Comparison of ENCODE assay signal across 32 cellular contexts in genomic region chr16:47109361-47109760, GRCh38.
"Had no signal": no experiment of that assay in that cellular context is flagged by ENCODE, and none has a peak within 500 bp of the region (broad histone marks: within the 10 kb centered on the region; RNA-seq: fewer than 3 reads in every experiment).

No MANE protein-coding gene starts in this region.

- DNase-seq: activated CD4-positive, alpha-beta memory T cell treated with anti-CD3 and anti-CD28 coated beads, Interleukin-2, amount 10 ng/mL, durations not matched to agents 7 days and 5 days; activated CD4-positive, alpha-beta T cell treated with anti-CD3 and anti-CD28 coated beads for 36 hours; activated CD4-positive, alpha-beta T cell treated with anti-CD3 and anti-CD28 coated beads, Interleukin-2, amount 10 ng/mL, durations not matched to agents 7 days and 5 days; activated CD4-positive, alpha-beta T cell treated with anti-CD3 and anti-CD28 coated beads, Interleukin-2, amount 50 U/mL, for 4 hours; activated CD4-positive, CD25-positive, alpha-beta regulatory T cell; activated CD4-positive, CD25-positive, alpha-beta regulatory T cell treated with anti-CD3 and anti-CD28 coated beads, Interleukin-2, amount 50 U/mL, for 72 hours; activated CD8-positive, alpha-beta memory T cell treated with anti-CD3 and anti-CD28 coated beads, Interleukin-2, amount 50 U/mL, for 48 hours; activated gamma-delta T cell; activated naive CD4-positive, alpha-beta T cell; activated naive CD4-positive, alpha-beta T cell treated with anti-CD3 and anti-CD28 coated beads, Interleukin-2, amount 10 ng/mL, durations not matched to agents 7 days and 5 days; activated naive CD8-positive, alpha-beta T cell treated with anti-CD3 and anti-CD28 coated beads, Interleukin-2, amount 10 ng/mL, durations not matched to agents 7 days and 5 days; activated T-cell treated with anti-CD3 and anti-CD28 coated beads for 4 hours; activated T-cell treated with anti-CD3 and anti-CD28 coated beads, Interleukin-2, amount 50 U/mL, for 24 hours; activated T-cell treated with anti-CD3 and anti-CD28 coated beads, Interleukin-2, amount 50 U/mL, for 72 hours; central memory CD4-positive, alpha-beta T cell; cerebellar nuclear complex; colonic mucosa; effector CD8-positive, alpha-beta T cell; erythroblast; foreskin keratinocyte; gastrocnemius medialis; glutamatergic neuron; heart left ventricle; T-helper 17 cell; T1000 had no signal

- H3K27ac Mint-ChIP-seq: activated CD4-positive, alpha-beta memory T cell treated with anti-CD3 and anti-CD28 coated beads, Interleukin-2, amount 10 ng/mL, durations not matched to agents 7 days and 5 days; activated CD4-positive, alpha-beta T cell treated with anti-CD3 and anti-CD28 coated beads for 36 hours; activated CD4-positive, alpha-beta T cell treated with anti-CD3 and anti-CD28 coated beads, Interleukin-2, amount 10 ng/mL, durations not matched to agents 7 days and 5 days; activated naive CD4-positive, alpha-beta T cell treated with anti-CD3 and anti-CD28 coated beads, Interleukin-2, amount 10 ng/mL, durations not matched to agents 7 days and 5 days; activated naive CD4-positive, alpha-beta T cell treated with anti-CD3 and anti-CD28 coated beads, Interleukin-2, amount 50 U/mL, for 72 hours; activated naive CD8-positive, alpha-beta T cell treated with anti-CD3 and anti-CD28 coated beads, Interleukin-2, amount 10 ng/mL, durations not matched to agents 7 days and 5 days; activated T-cell treated with anti-CD3 and anti-CD28 coated beads, Interleukin-2, amount 50 U/mL, for 24 hours; activated T-cell treated with anti-CD3 and anti-CD28 coated beads, Interleukin-2, amount 50 U/mL, for 72 hours; brain; T-helper 17 cell; T-helper 2 cell treated with Interferon-gamma antibody and Interleukin-4, amounts not matched to agents 5 μg/mL and 100 μg/mL, for 36 hours had no signal

- H3K4me3 ChIP-seq: ascending aorta, breast epithelium, cardiac muscle cell, colonic mucosa, esophagus muscularis mucosa, gastrocnemius medialis, heart left ventricle had no signal

- H3K4me1 Mint-ChIP-seq: activated naive CD8-positive, alpha-beta T cell treated with anti-CD3 and anti-CD28 coated beads, Interleukin-2, amount 10 ng/mL, durations not matched to agents 7 days and 5 days; brain had no signal

- H3K36me3 Mint-ChIP-seq: activated naive CD8-positive, alpha-beta T cell treated with anti-CD3 and anti-CD28 coated beads, Interleukin-2, amount 10 ng/mL, durations not matched to agents 7 days and 5 days had no signal

- H3K4me3 Mint-ChIP-seq: activated CD4-positive, alpha-beta memory T cell treated with anti-CD3 and anti-CD28 coated beads, Interleukin-2, amount 10 ng/mL, durations not matched to agents 7 days and 5 days; activated CD4-positive, alpha-beta T cell treated with anti-CD3 and anti-CD28 coated beads for 36 hours; activated CD4-positive, alpha-beta T cell treated with anti-CD3 and anti-CD28 coated beads, Interleukin-2, amount 10 ng/mL, durations not matched to agents 7 days and 5 days; activated naive CD4-positive, alpha-beta T cell treated with anti-CD3 and anti-CD28 coated beads, Interleukin-2, amount 10 ng/mL, durations not matched to agents 7 days and 5 days; activated naive CD8-positive, alpha-beta T cell treated with anti-CD3 and anti-CD28 coated beads, Interleukin-2, amount 10 ng/mL, durations not matched to agents 7 days and 5 days; activated T-cell treated with anti-CD3 and anti-CD28 coated beads, Interleukin-2, amount 50 U/mL, for 24 hours; activated T-cell treated with anti-CD3 and anti-CD28 coated beads, Interleukin-2, amount 50 U/mL, for 72 hours; brain; T-helper 17 cell; T-helper 2 cell treated with Interferon-gamma antibody and Interleukin-4, amounts not matched to agents 5 μg/mL and 100 μg/mL, for 36 hours had no signal

- H3K27me3 Mint-ChIP-seq: activated CD4-positive, alpha-beta memory T cell treated with anti-CD3 and anti-CD28 coated beads, Interleukin-2, amount 10 ng/mL, durations not matched to agents 7 days and 5 days; activated CD4-positive, alpha-beta T cell treated with anti-CD3 and anti-CD28 coated beads, Interleukin-2, amount 10 ng/mL, durations not matched to agents 7 days and 5 days; activated naive CD4-positive, alpha-beta T cell treated with anti-CD3 and anti-CD28 coated beads, Interleukin-2, amount 10 ng/mL, durations not matched to agents 7 days and 5 days; activated naive CD8-positive, alpha-beta T cell treated with anti-CD3 and anti-CD28 coated beads, Interleukin-2, amount 10 ng/mL, durations not matched to agents 7 days and 5 days; activated T-cell treated with anti-CD3 and anti-CD28 coated beads, Interleukin-2, amount 50 U/mL, for 24 hours; brain; T-helper 17 cell had no signal

- ATAC-seq: activated CD4-positive, alpha-beta T cell treated with anti-CD3 and anti-CD28 coated beads for 36 hours; activated naive CD4-positive, alpha-beta T cell treated with anti-CD3 and anti-CD28 coated beads, Interleukin-2, amount 50 U/mL, for 72 hours; activated T-cell treated with anti-CD3 and anti-CD28 coated beads, Interleukin-2, amount 50 U/mL, for 72 hours; foreskin keratinocyte; gastrocnemius medialis; heart left ventricle; T-helper 17 cell had no signal

- H3K9me3 Mint-ChIP-seq: activated CD4-positive, alpha-beta T cell treated with anti-CD3 and anti-CD28 coated beads, Interleukin-2, amount 10 ng/mL, durations not matched to agents 7 days and 5 days; activated naive CD4-positive, alpha-beta T cell treated with anti-CD3 and anti-CD28 coated beads, Interleukin-2, amount 10 ng/mL, durations not matched to agents 7 days and 5 days; activated naive CD8-positive, alpha-beta T cell treated with anti-CD3 and anti-CD28 coated beads, Interleukin-2, amount 10 ng/mL, durations not matched to agents 7 days and 5 days; T-helper 2 cell treated with Interferon-gamma antibody and Interleukin-4, amounts not matched to agents 5 μg/mL and 100 μg/mL, for 36 hours had no signal
